Comparison of ENCODE assay signal across 24 cellular contexts in genomic region chr2:233395687-233396086, GRCh38.
"Had no signal": no experiment of that assay in that cellular context is flagged by ENCODE, and none has a peak within 500 bp of the region (broad histone marks: within the 10 kb centered on the region; RNA-seq: fewer than 3 reads in every experiment).

No MANE protein-coding gene starts in this region.

- H3K27me3 Mint-ChIP-seq: activated CD4-positive, alpha-beta T cell treated with anti-CD3 and anti-CD28 coated beads, Interleukin-2, amount 10 ng/mL, durations not matched to agents 7 days and 5 days; effector memory CD8-positive, alpha-beta T cell had no signal

- H3K4me3 ChIP-seq: colonic mucosa, dorsolateral prefrontal cortex, left lung, right lobe of liver, skin epidermis, testis, vagina had no signal

- H3K9me3 ChIP-seq: colonic mucosa, left lung, right lobe of liver, testis, vagina had no signal

- H3K4me1 ChIP-seq: colonic mucosa, right lobe of liver, testis, vagina had no signal

- H3K36me3 ChIP-seq: brain microvascular endothelial cell, colonic mucosa, right lobe of liver had no signal

- DNase-seq: activated CD4-positive, alpha-beta T cell treated with anti-CD3 and anti-CD28 coated beads, Interleukin-2, amount 10 ng/mL, durations not matched to agents 7 days and 5 days; activated gamma-delta T cell treated with Interleukin-2 at 50 U/mL for 16 hours; activated T-cell treated with anti-CD3 and anti-CD28 coated beads, Interleukin-2, amount 50 U/mL, for 48 hours; aorta; brain microvascular endothelial cell; colonic mucosa; dorsolateral prefrontal cortex; effector memory CD8-positive, alpha-beta T cell; foreskin melanocyte; left lung; nephron progenitor cell; occipital lobe; right lobe of liver; stimulated activated CD4-positive, alpha-beta T cell treated with anti-CD3 and anti-CD28 coated beads, Interleukin-1b, Interleukin-23, amount 100 ng/mL, for 48 hours; testis; trophoblast cell had no signal

- H3K27me3 ChIP-seq: brain microvascular endothelial cell, colonic mucosa, dorsolateral prefrontal cortex, left lung, right lobe of liver, testis, vagina had no signal

- H3K27ac ChIP-seq: brain microvascular endothelial cell, colonic mucosa, left lung, right lobe of liver, skin epidermis, testis, vagina, VCaP had no signal

- H3K4me1 Mint-ChIP-seq: mesothelial cell of epicardium had no signal

- H3K4me3 Mint-ChIP-seq: activated CD4-positive, alpha-beta T cell treated with anti-CD3 and anti-CD28 coated beads, Interleukin-2, amount 10 ng/mL, durations not matched to agents 7 days and 5 days; mesothelial cell of epicardium; nephron progenitor cell; T-helper 2 cell treated with Interferon-gamma antibody and Interleukin-4, amounts not matched to agents 5 μg/mL and 100 μg/mL, for 36 hours had no signal

- H3K9me3 Mint-ChIP-seq: activated CD4-positive, alpha-beta T cell treated with anti-CD3 and anti-CD28 coated beads, Interleukin-2, amount 10 ng/mL, durations not matched to agents 7 days and 5 days; activated naive CD4-positive, alpha-beta T cell treated with anti-CD3 and anti-CD28 coated beads, Interleukin-2, amount 50 U/mL, for 72 hours; effector memory CD8-positive, alpha-beta T cell; mesothelial cell of epicardium; nephron progenitor cell; T-helper 2 cell treated with Interferon-gamma antibody and Interleukin-4, amounts not matched to agents 5 μg/mL and 100 μg/mL, for 36 hours had no signal

- ATAC-seq: activated CD4-positive, CD25-positive, alpha-beta regulatory T cell treated with anti-CD3 and anti-CD28 coated beads, Interleukin-2, amount 50 U/mL, for 24 hours; activated naive CD4-positive, alpha-beta T cell treated with anti-CD3 and anti-CD28 coated beads, Interleukin-2, amount 50 U/mL, for 72 hours; effector memory CD8-positive, alpha-beta T cell; esophagus mucosa; left lung; right lobe of liver had no signal
